Comparison of ENCODE assay signal across 26 cellular contexts in genomic region chr17:63830278-63830677, GRCh38. TPM values are rescaled to one million over a fixed set of nuclear protein-coding genes. Genes with fewer than 3 reads are reported as not detected.
DNase-seq lines count a peak whose midpoint lies in the region; FAIRE-seq and TF ChIP-seq lines count a peak whose summit lies in the region.
"Had no signal": no experiment of that assay in that cellular context is flagged by ENCODE, and none has a peak within 500 bp of the region (broad histone marks: within the 10 kb centered on the region; RNA-seq: fewer than 3 reads in every experiment).

No MANE protein-coding gene starts in this region.

- no peak overlapping the region for H3K4me3 ChIP-seq in astrocyte (ENCODE audit: insufficient read depth, low read depth, low read length)
- H3K4me3 ChIP-seq: A549, cardiac muscle cell, heart right ventricle, left ventricle myocardium inferior, suprapubic skin, vagina had no signal

- no peak overlapping the region for H3K27ac ChIP-seq in astrocyte (ENCODE audit: low read depth, low read length)
- H3K27ac ChIP-seq: A549, cardiac muscle cell, left ventricle myocardium inferior, suprapubic skin, vagina had no signal

- no peaks in the 10 kb centered on the region for H3K9me3 ChIP-seq in astrocyte (ENCODE audit: insufficient read depth, low read depth, low read length)
- H3K9me3 ChIP-seq: A549, heart right ventricle, left ventricle myocardium inferior, neutrophil, suprapubic skin, vagina had no signal

- no peak for FAIRE-seq in astrocyte (lab: Jason Lieb, UNC)
- FAIRE-seq: A549 had no signal

- no peak for DNase-seq in activated T-cell treated with anti-CD3 and anti-CD28 coated beads, Interleukin-2, amount 50 U/mL, for 24 hours
- no peak for DNase-seq in activated T-cell treated with anti-CD3 and anti-CD28 coated beads, Interleukin-2, amount 50 U/mL, for 48 hours
- DNase-seq in astrocyte (ENCODE audit: low read depth) (no peak), progenitor cell of endocrine pancreas (ENCODE audit: low spot score, unreplicated experiment) (no peak), NCI-H748 (lab: John Stamatoyannopoulos, UW; ENCODE audit: unreplicated experiment) (no peak), RKO (ENCODE audit: low spot score) (no peak), COLO829 (ENCODE audit: low spot score) (no peak)
- DNase-seq: activated CD4-positive, alpha-beta T cell treated with anti-CD3 and anti-CD28 coated beads, Interleukin-2, amount 10 ng/mL, durations not matched to agents 7 days and 5 days; dermis blood vessel endothelial cell; heart right ventricle; left ventricle myocardium inferior; NCI-H1436 treated with DMSO at 0.1 percent for 48 hours; NCI-H2171; NCI-H69; SIG-M5; stimulated activated CD4-positive, alpha-beta T cell treated with anti-CD3 and anti-CD28 coated beads, Interleukin-4, amount 100 ng/mL, for 4 hours had no signal

- H3K79me2 ChIP-seq in astrocyte (ENCODE audit: insufficient read depth, low read length), result peaks cover 54% of the 10 kb centered on the region

- peak overlapping the region; percentile 100 for H3K27ac Mint-ChIP-seq in activated T-cell treated with anti-CD3 and anti-CD28 coated beads, Interleukin-2, amount 50 U/mL, for 24 hours
- H3K27ac Mint-ChIP-seq in IgD-negative memory B cell (peak overlapping the region; percentile 63 to 73 (median 68)), astrocyte (ENCODE audit: unreplicated experiment) (no peak overlapping the region), progenitor cell of endocrine pancreas (peak overlapping the region; percentile 52)

- H3K4me3 Mint-ChIP-seq in activated T-cell treated with anti-CD3 and anti-CD28 coated beads, Interleukin-2, amount 50 U/mL, for 24 hours, result no peak overlapping the region
- H3K4me3 Mint-ChIP-seq in IgD-negative memory B cell, result peak overlapping the region in 1 of 4 donors; percentile 95
- peak overlapping the region; percentile 62 for H3K4me3 Mint-ChIP-seq in astrocyte (ENCODE audit: unreplicated experiment)
- H3K4me3 Mint-ChIP-seq in progenitor cell of endocrine pancreas (ENCODE audit: low read depth), result no peak overlapping the region
- H3K4me3 Mint-ChIP-seq: activated CD4-positive, alpha-beta T cell treated with anti-CD3 and anti-CD28 coated beads, Interleukin-2, amount 10 ng/mL, durations not matched to agents 7 days and 5 days; T-helper 1 cell treated with Interleukin-12 subunit alpha and Interleukin-12 subunit beta and Interleukin-4 antibody, amounts not matched to agents 30 μg/mL and 1 μg/mL, for 36 hours had no signal

- peaks cover 18% of the 10 kb centered on the region for H3K4me1 ChIP-seq in astrocyte (ENCODE audit: insufficient read depth, low read length)

- H3K36me3 ChIP-seq in astrocyte (ENCODE audit: insufficient read depth, low read length), result peaks cover 62% of the 10 kb centered on the region

- peaks cover 85% of the 10 kb centered on the region for H4K20me1 ChIP-seq in astrocyte (ENCODE audit: insufficient read depth, low read length)

- TF ChIP-seq CTCF in astrocyte (IDR thresholded peaks at IDR 0.05; ENCODE audit: insufficient read depth, low read depth, low read length), result no peak
- no peak for TF ChIP-seq CTCF in progenitor cell of endocrine pancreas (IDR thresholded peaks at IDR 0.05; ENCODE audit: unreplicated experiment)

- H2AFZ ChIP-seq in astrocyte (ENCODE audit: low read depth, low read length), result no peak overlapping the region

- H3K9ac ChIP-seq in astrocyte (ENCODE audit: low read length), result no peak overlapping the region

- no peaks in the 10 kb centered on the region for H3K27me3 Mint-ChIP-seq in activated T-cell treated with anti-CD3 and anti-CD28 coated beads, Interleukin-2, amount 50 U/mL, for 24 hours
- H3K27me3 Mint-ChIP-seq in IgD-negative memory B cell (no peaks in the 10 kb centered on the region), astrocyte (ENCODE audit: low read depth, unreplicated experiment) (no peaks in the 10 kb centered on the region), progenitor cell of endocrine pancreas (no peaks in the 10 kb centered on the region)
- H3K27me3 Mint-ChIP-seq: activated CD4-positive, alpha-beta T cell treated with anti-CD3 and anti-CD28 coated beads, Interleukin-2, amount 10 ng/mL, durations not matched to agents 7 days and 5 days had no signal

- H3K36me3 Mint-ChIP-seq in activated T-cell treated with anti-CD3 and anti-CD28 coated beads, Interleukin-2, amount 50 U/mL, for 24 hours (ENCODE audit: low read depth), result peaks cover 100% of the 10 kb centered on the region
- H3K36me3 Mint-ChIP-seq in IgD-negative memory B cell (peaks cover 1% of the 10 kb centered on the region), astrocyte (ENCODE audit: low read depth, unreplicated experiment) (peaks cover 34% of the 10 kb centered on the region), progenitor cell of endocrine pancreas (ENCODE audit: insufficient read depth) (peaks cover 19% of the 10 kb centered on the region)

- no peak overlapping the region for H3K4me2 ChIP-seq in astrocyte (ENCODE audit: low read length)
- H3K4me2 ChIP-seq: A549 had no signal

- H3K4me1 Mint-ChIP-seq in activated T-cell treated with anti-CD3 and anti-CD28 coated beads, Interleukin-2, amount 50 U/mL, for 24 hours (ENCODE audit: low read depth), result peaks cover 69% of the 10 kb centered on the region
- H3K4me1 Mint-ChIP-seq in IgD-negative memory B cell (peaks cover 30 to 39% (median 36%) of the 10 kb centered on the region in 3 donors), astrocyte (ENCODE audit: low read depth, unreplicated experiment) (peaks cover 11% of the 10 kb centered on the region), progenitor cell of endocrine pancreas (ENCODE audit: low read depth) (peaks cover 16% of the 10 kb centered on the region)

- H3K9me3 Mint-ChIP-seq in activated T-cell treated with anti-CD3 and anti-CD28 coated beads, Interleukin-2, amount 50 U/mL, for 24 hours, result no peaks in the 10 kb centered on the region
- H3K9me3 Mint-ChIP-seq in IgD-negative memory B cell (no peaks in the 10 kb centered on the region), astrocyte (ENCODE audit: unreplicated experiment) (no peaks in the 10 kb centered on the region), progenitor cell of endocrine pancreas (ENCODE audit: low read depth) (no peaks in the 10 kb centered on the region)
- H3K9me3 Mint-ChIP-seq: activated CD4-positive, alpha-beta T cell treated with anti-CD3 and anti-CD28 coated beads, Interleukin-2, amount 10 ng/mL, durations not matched to agents 7 days and 5 days; T-helper 1 cell treated with Interleukin-12 subunit alpha and Interleukin-12 subunit beta and Interleukin-4 antibody, amounts not matched to agents 30 μg/mL and 1 μg/mL, for 36 hours had no signal

- H3K27me3 ChIP-seq in astrocyte (ENCODE audit: insufficient read depth, low read length), result no peaks in the 10 kb centered on the region
- H3K27me3 ChIP-seq: cardiac muscle cell, heart right ventricle, neutrophil, suprapubic skin, vagina had no signal

RNA-seq across cellular contexts. Expression of gene FTSJ3, which starts 2.8 kb away (rescaled TPM):
- 28.7 TPM for polyA plus RNA-seq in IgD-negative memory B cell
- total RNA-seq in astrocyte (41.8 and 50.2 TPM in 2 replicates), progenitor cell of endocrine pancreas (46.5 and 49.0 TPM in 2 replicates)

RNA-seq across cellular contexts. Expression of gene PSMC5, which starts 3.0 kb away (rescaled TPM):
- 139 TPM for polyA plus RNA-seq in IgD-negative memory B cell
- 110 and 116 TPM in 2 replicates for total RNA-seq in astrocyte
- total RNA-seq in progenitor cell of endocrine pancreas, result 101 and 109 TPM in 2 replicates

RNA-seq across cellular contexts. Expression of gene SMARCD2, which starts 12.2 kb away (rescaled TPM):
- 96.1 TPM for polyA plus RNA-seq in IgD-negative memory B cell
- 33.9 and 34.5 TPM in 2 replicates for total RNA-seq in astrocyte
- total RNA-seq in progenitor cell of endocrine pancreas, result 61.6 and 63.8 TPM in 2 replicates

RNA-seq across cellular contexts. Expression of gene CSH2, which starts 43.2 kb away (rescaled TPM):
- polyA plus RNA-seq in IgD-negative memory B cell, result not detected
- total RNA-seq in astrocyte (4.3 and 5.8 TPM in 2 replicates), progenitor cell of endocrine pancreas (not detected in 2 replicates)
- total RNA-seq: activated CD4-positive, alpha-beta T cell treated with anti-CD3 and anti-CD28 coated beads, Interleukin-2, amount 10 ng/mL, durations not matched to agents 7 days and 5 days; cardiac muscle cell; dermis blood vessel endothelial cell; heart right ventricle; left ventricle myocardium inferior; M059J; OCI-LY7; suprapubic skin; vagina had no signal
- polyA plus RNA-seq: A549, BJ, cardiac muscle cell, heart right ventricle had no signal

RNA-seq across cellular contexts. Expression of gene GH2, which starts 51.5 kb away (rescaled TPM):
- not detected for polyA plus RNA-seq in IgD-negative memory B cell
- total RNA-seq in astrocyte (not detected in 2 replicates), progenitor cell of endocrine pancreas (not detected in 2 replicates)
- total RNA-seq: activated CD4-positive, alpha-beta T cell treated with anti-CD3 and anti-CD28 coated beads, Interleukin-2, amount 10 ng/mL, durations not matched to agents 7 days and 5 days; cardiac muscle cell; dermis blood vessel endothelial cell; heart right ventricle; left ventricle myocardium inferior; M059J; OCI-LY7; suprapubic skin; vagina had no signal
- polyA plus RNA-seq: A549, BJ, heart right ventricle had no signal
